ENCODE assay signal across 1 cellular context in the genomic region with DNA sequence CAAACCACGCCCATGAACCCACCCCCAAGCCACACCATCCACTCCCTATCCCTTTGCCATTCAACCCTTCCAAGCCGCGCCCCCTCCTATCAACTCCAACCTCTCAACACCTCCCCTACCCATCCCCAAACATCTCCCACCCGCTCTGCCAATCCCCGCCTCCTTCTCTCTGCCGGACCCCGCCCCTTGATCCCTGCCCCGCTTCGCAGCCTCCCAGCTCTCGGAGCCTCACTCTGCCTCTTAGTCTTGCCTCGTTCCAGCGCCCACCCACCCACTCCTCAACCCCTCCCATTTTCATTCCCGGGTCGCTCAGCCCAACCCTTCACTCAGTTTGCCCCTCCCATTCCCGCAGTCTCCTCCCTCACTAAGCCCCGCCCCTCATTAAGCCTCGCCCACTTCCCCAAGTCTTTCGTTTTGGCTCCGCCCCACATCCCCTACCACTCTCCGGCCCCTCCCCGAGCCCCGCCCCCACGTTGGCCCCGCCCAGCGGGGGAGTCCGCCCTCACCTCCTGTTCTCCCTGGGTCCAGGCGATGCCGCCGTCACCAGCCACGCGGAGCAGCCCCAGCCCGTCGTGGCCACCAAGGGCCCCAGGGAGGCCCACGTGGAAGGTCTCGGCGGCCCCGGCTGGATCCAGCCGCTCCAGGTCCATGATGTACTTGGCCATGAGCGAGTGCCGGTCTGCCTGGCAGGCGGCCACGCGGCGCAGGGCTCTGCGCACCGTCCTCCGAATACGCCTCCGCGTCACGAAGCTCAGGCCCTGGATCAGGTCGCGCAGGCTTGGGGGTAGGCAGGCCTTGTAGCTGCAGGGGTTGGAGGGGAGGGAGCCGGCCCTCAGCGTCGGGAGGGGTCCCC.
A peak's percentile ranks its signal among the peaks of the same experiment; 100 is the strongest.
TF ChIP-seq lines count a peak whose summit lies in the region.

No MANE protein-coding gene starts in this region.

TF ChIP-seq in H1, 55 proteins besides CTCF, POLR2A, EP300 and RAD21:
- peak; percentile 62 for TF ChIP-seq PHF8 (conservative IDR thresholded peaks at IDR 0.05; ENCODE audit: low read depth, low read length)
- TF ChIP-seq CBX8 (IDR thresholded peaks at IDR 0.05; ENCODE audit: borderline replicate concordance, low read depth, low read length) = no peak
- TF ChIP-seq, protein P1, sequence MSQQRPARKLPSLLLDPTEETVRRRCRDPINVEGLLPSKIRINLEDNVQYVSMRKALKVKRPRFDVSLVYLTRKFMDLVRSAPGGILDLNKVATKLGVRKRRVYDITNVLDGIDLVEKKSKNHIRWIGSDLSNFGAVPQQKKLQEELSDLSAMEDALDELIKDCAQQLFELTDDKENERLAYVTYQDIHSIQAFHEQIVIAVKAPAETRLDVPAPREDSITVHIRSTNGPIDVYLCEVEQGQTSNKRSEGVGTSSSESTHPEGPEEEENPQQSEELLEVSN (IDR thresholded peaks at IDR 0.05) = peak; percentile 90
- TF ChIP-seq HDAC2 (IDR thresholded peaks at IDR 0.05; ENCODE audit: borderline replicate concordance in 1 of 2, low read depth in 2 of 2, low read length in 2 of 2) = peak in 1 of 2 experiments; percentile 53; a peak in 1 of 4 replicates
- peak in 1 of 2 experiments; percentile 84; a peak in 2 of 4 replicates for TF ChIP-seq SIN3A (conservative IDR thresholded peaks at IDR 0.05 in 1 of 2, IDR thresholded peaks at IDR 0.05 in 1 of 2; ENCODE audit: low read depth in 1 of 2, low read length in 2 of 2)
- no peak for TF ChIP-seq MAFK (IDR thresholded peaks at IDR 0.05; ENCODE audit: low read depth, low read length)
- TF ChIP-seq TAF1 (IDR thresholded peaks at IDR 0.05; ENCODE audit: low read depth, low read length) = 0 out of 2 replicates have a peak, but pooled peaks have one; percentile 6
- no peak for TF ChIP-seq NRF1 (IDR thresholded peaks at IDR 0.05; ENCODE audit: low read depth, low read length)
- peak; percentile 41; the same call in 1 of the 2 replicates for TF ChIP-seq POLR2AphosphoS5 (IDR thresholded peaks at IDR 0.05; ENCODE audit: low read depth, low read length)
- peak; percentile 78; the same call in 1 of the 2 replicates for TF ChIP-seq SP1 (IDR thresholded peaks at IDR 0.05; ENCODE audit: low read depth, low read length)
- peak; percentile 91 for TF ChIP-seq KDM4A (IDR thresholded peaks at IDR 0.05; ENCODE audit: low read depth, low read length, severe bottlenecking)
- TF ChIP-seq, protein P2, sequence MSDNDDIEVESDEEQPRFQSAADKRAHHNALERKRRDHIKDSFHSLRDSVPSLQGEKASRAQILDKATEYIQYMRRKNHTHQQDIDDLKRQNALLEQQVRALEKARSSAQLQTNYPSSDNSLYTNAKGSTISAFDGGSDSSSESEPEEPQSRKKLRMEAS (IDR thresholded peaks at IDR 0.05) = peak; percentile 96
- peak; percentile 35; the same call in 1 of the 2 replicates for TF ChIP-seq TBP (IDR thresholded peaks at IDR 0.05; ENCODE audit: low read depth, low read length)
